In the genomic region with DNA sequence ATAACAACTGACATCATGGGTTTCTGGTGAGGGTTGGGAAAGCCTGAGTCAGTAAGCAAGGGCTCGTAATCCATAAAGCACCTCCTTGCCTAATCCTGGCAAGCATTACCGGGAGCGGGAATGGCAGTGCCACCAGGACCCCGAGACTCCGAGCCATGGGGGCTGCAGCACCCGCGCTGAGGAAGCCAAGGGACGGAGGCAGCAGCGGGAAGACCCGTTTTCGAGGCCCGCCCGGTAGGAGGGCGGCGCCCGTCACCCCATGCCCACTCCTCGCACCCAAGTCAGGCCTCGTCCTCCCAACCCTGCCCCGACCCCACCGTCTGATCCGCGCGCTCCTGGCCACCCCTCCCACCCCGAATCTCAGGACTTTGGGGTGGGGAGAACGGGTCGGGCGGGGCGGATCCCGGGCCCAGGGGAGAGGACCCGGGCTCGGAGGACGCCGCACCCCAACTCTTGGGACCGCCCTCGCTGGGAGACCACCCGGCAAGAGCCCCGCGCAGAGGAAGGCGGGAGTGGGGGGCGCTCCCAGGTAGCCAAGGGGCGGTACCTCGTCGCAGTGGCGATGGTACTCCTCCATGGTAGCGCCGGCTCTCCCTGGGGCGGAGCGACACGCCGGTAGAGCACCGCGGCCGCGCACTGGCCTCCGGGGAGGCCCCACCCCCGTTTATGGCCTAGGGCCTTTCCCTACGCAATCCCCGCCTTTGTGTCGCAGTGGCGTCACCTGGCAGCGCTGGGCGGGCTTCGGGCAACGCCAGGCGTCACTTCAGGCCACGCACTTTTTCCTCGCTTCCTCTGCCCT, we compare ENCODE assay signal across 8 cellular contexts. TPM values are rescaled to one million over a fixed set of nuclear protein-coding genes. Genes with fewer than 3 reads are reported as not detected.
DNase-seq lines count a peak whose midpoint lies in the region; ATAC-seq, FAIRE-seq and TF ChIP-seq lines count a peak whose summit lies in the region.

A gene with protein sequence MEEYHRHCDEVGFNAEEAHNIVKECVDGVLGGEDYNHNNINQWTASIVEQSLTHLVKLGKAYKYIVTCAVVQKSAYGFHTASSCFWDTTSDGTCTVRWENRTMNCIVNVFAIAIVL (minus strand): TSS at position 638 of the 799 bp plus-strand sequence. CDS start 61 bp downstream, at position 577.

- 38% methylated on average over 13 of the region's 67 CpGs; no CpG with 5 or more reads in 1 of the 2 experiments for WGBS in IMR-90 (ENCODE audit: extremely low coverage in 2 of 2, insufficient read length in 1 of 2), 2 experiments

- H2AK5ac ChIP-seq in IMR-90 (ENCODE audit: low read depth, low read length): no peak within 1 kb of the TSS

- POLR2A ChIA-PET in IMR-90 (lab: Charles Lee; ENCODE audit: unreplicated experiment): no interaction called here
- POLR2A ChIA-PET in naive thymus-derived CD8-positive, alpha-beta T cell (lab: Charles Lee): no interaction called here

- no peaks in the 10 kb centered on the region for H4K20me1 ChIP-seq in IMR-90 (ENCODE audit: insufficient read depth, low read length)

- BruUV-seq in IMR-90 (replicated peaks; lab: Mats Ljungman, UMichigan): no TSS peak

- peak within 1 kb of the TSS; percentile 72 for H3K4me3 Mint-ChIP-seq in activated T-helper 2 cell treated with anti-CD3 and anti-CD28 coated beads, Interferon-gamma antibody, Interleukin-2, Interleukin-4, amounts not matched to agents 10 μg/mL and 5 μg/mL and 100 μg/mL, durations not matched to agents 14 hours and 24 hours and 36 hours (ENCODE audit: low read depth)
- H3K4me3 Mint-ChIP-seq in naive thymus-derived CD8-positive, alpha-beta T cell: peak within 1 kb of the TSS; percentile 78 to 92 (median 88)

- H3K27ac ChIP-seq in IMR-90 (ENCODE audit: insufficient read depth, low read length): peak within 1 kb of the TSS; percentile 78

- DNase-seq in D721Med (ENCODE audit: insufficient read length, low spot score) (peak; percentile 22), IMR-90 (peak; percentile 52), RKO (ENCODE audit: low spot score) (peak; percentile 86), fibroblast of peridontal ligament (ENCODE audit: extremely low read depth) (peak; percentile 53)
- DNase-seq in activated T-helper 2 cell treated with anti-CD3 and anti-CD28 coated beads, Interferon-gamma antibody, Interleukin-2, Interleukin-4, amounts not matched to agents 10 μg/mL and 5 μg/mL and 100 μg/mL, durations not matched to agents 14 hours and 24 hours and 36 hours (ENCODE audit: low spot score): peak; percentile 74
- peak in 9 of 10 donors; percentile 64 to 91 (median 76) for DNase-seq in naive thymus-derived CD8-positive, alpha-beta T cell
- DNase-seq in stimulated activated naive CD4-positive, alpha-beta T cell treated with Interleukin-2 at 50 U/mL for 16 hours (lab: John Stamatoyannopoulos, UW): peak; percentile 77

- H2BK20ac ChIP-seq in IMR-90 (ENCODE audit: low read depth, low read length): no peak within 1 kb of the TSS

- H2BK120ac ChIP-seq in IMR-90 (ENCODE audit: low read depth, low read length): peak within 1 kb of the TSS; percentile 4

- peak; percentile 69 for TF ChIP-seq POLR2A in IMR-90 (IDR thresholded peaks at IDR 0.05; ENCODE audit: low read depth, low read length)

- no peaks in the 10 kb centered on the region for H3K36me3 ChIP-seq in IMR-90 (ENCODE audit: control insufficient read depth, insufficient read depth, low read length)

- H2AK9ac ChIP-seq in IMR-90 (replicated peaks; ENCODE audit: low read depth, low read length, poor library complexity): peak within 1 kb of the TSS; percentile 69

- no peaks in the 10 kb centered on the region for H3K27me3 ChIP-seq in IMR-90 (ENCODE audit: control insufficient read depth, insufficient read depth, low read length)

- H3K36me3 Mint-ChIP-seq in activated T-helper 2 cell treated with anti-CD3 and anti-CD28 coated beads, Interferon-gamma antibody, Interleukin-2, Interleukin-4, amounts not matched to agents 10 μg/mL and 5 μg/mL and 100 μg/mL, durations not matched to agents 14 hours and 24 hours and 36 hours (ENCODE audit: low read depth): peaks cover 13% of the 10 kb centered on the region
- peaks cover 0 to 5% (median 0%) of the 10 kb centered on the region in 3 donors for H3K36me3 Mint-ChIP-seq in naive thymus-derived CD8-positive, alpha-beta T cell

- no peaks in the 10 kb centered on the region; the same call in 1 of the 2 replicates for H3K4me1 ChIP-seq in IMR-90 (ENCODE audit: control insufficient read depth, insufficient read depth, low read length)

- H3K4ac ChIP-seq in IMR-90 (ENCODE audit: low read depth, low read length): peak within 1 kb of the TSS; percentile 82

- peak within 1 kb of the TSS; percentile 73 to 95 for H4K8ac ChIP-seq in IMR-90 (ENCODE audit: low read depth in 2 of 2, low read length in 2 of 2)

- H3K23ac ChIP-seq in IMR-90 (ENCODE audit: low read depth, low read length): peak within 1 kb of the TSS; percentile 78

- no peak for FAIRE-seq in D721Med (lab: Jason Lieb, UNC)

- peak within 1 kb of the TSS; percentile 100 for H3K4me3 ChIP-seq in IMR-90 (ENCODE audit: insufficient read depth, low read depth, low read length)

- peak within 1 kb of the TSS; percentile 89 for H3K27ac Mint-ChIP-seq in activated T-helper 2 cell treated with anti-CD3 and anti-CD28 coated beads, Interferon-gamma antibody, Interleukin-2, Interleukin-4, amounts not matched to agents 10 μg/mL and 5 μg/mL and 100 μg/mL, durations not matched to agents 14 hours and 24 hours and 36 hours
- peak within 1 kb of the TSS; percentile 86 to 99 (median 96) for H3K27ac Mint-ChIP-seq in naive thymus-derived CD8-positive, alpha-beta T cell

- peak within 1 kb of the TSS; percentile 86 for H4K5ac ChIP-seq in IMR-90 (ENCODE audit: low read depth, low read length)

- in situ Hi-C loops in IMR-90 (cut with MboI; ENCODE audit: low sequenced_read_pairs): no loop called here

- peak within 1 kb of the TSS; percentile 27; the same call in 1 of the 2 replicates for H3K56ac ChIP-seq in IMR-90 (ENCODE audit: extremely low read depth, insufficient read depth, low read length)

- H3K27me3 Mint-ChIP-seq in activated T-helper 2 cell treated with anti-CD3 and anti-CD28 coated beads, Interferon-gamma antibody, Interleukin-2, Interleukin-4, amounts not matched to agents 10 μg/mL and 5 μg/mL and 100 μg/mL, durations not matched to agents 14 hours and 24 hours and 36 hours (ENCODE audit: low read depth): no peaks in the 10 kb centered on the region
- H3K27me3 Mint-ChIP-seq in naive thymus-derived CD8-positive, alpha-beta T cell: no peaks in the 10 kb centered on the region

- peak within 1 kb of the TSS; percentile 62; the same call in 1 of the 2 replicates for H3K14ac ChIP-seq in IMR-90 (replicated peaks; ENCODE audit: low read depth, low read length)

- TF ChIP-seq CTCF in D721Med (IDR thresholded peaks at IDR 0.05; ENCODE audit: insufficient read depth, missing control alignments): no peak
- TF ChIP-seq CTCF in IMR-90 (conservative IDR thresholded peaks at IDR 0.05; ENCODE audit: low read depth, low read length): no peak

- peak within 1 kb of the TSS; percentile 89 for H3K18ac ChIP-seq in IMR-90 (ENCODE audit: low read depth, low read length)

- no peaks in the 10 kb centered on the region for H3K9me3 Mint-ChIP-seq in activated T-helper 2 cell treated with anti-CD3 and anti-CD28 coated beads, Interferon-gamma antibody, Interleukin-2, Interleukin-4, amounts not matched to agents 10 μg/mL and 5 μg/mL and 100 μg/mL, durations not matched to agents 14 hours and 24 hours and 36 hours
- peaks cover 0 to 2% (median 0%) of the 10 kb centered on the region in 9 donors for H3K9me3 Mint-ChIP-seq in naive thymus-derived CD8-positive, alpha-beta T cell

- peak within 1 kb of the TSS; percentile 91 for H2AFZ ChIP-seq in IMR-90 (replicated peaks; ENCODE audit: low read length, poor library complexity)

- H3K4me1 Mint-ChIP-seq in activated T-helper 2 cell treated with anti-CD3 and anti-CD28 coated beads, Interferon-gamma antibody, Interleukin-2, Interleukin-4, amounts not matched to agents 10 μg/mL and 5 μg/mL and 100 μg/mL, durations not matched to agents 14 hours and 24 hours and 36 hours (ENCODE audit: low read depth): peaks cover 20% of the 10 kb centered on the region
- peaks cover 6 to 24% (median 18%) of the 10 kb centered on the region in 4 donors for H3K4me1 Mint-ChIP-seq in naive thymus-derived CD8-positive, alpha-beta T cell

- H3K9me1 ChIP-seq in IMR-90 (ENCODE audit: insufficient read depth, low read length): no peaks in the 10 kb centered on the region

- TF ChIP-seq RAD21 in IMR-90 (IDR thresholded peaks at IDR 0.05; ENCODE audit: low read length): no peak

- CTCF ChIA-PET in IMR-90 (lab: Yijun Ruan, JAX): no interaction called here

- H2BK15ac ChIP-seq in IMR-90 (ENCODE audit: low read depth, low read length): peak within 1 kb of the TSS; percentile 45; the same call in 1 of the 3 replicates

- dilution Hi-C loops in IMR-90 (cut with HindIII; ENCODE audit: low sequenced_read_pairs, unreplicated experiment): no loop called here

- H3K79me1 ChIP-seq in IMR-90 (ENCODE audit: low read depth in 1 of 2, low read length in 2 of 2): peaks cover 3 to 10% of the 10 kb centered on the region in 2 experiments; a peak in 2 of 4 replicates

- peak within 1 kb of the TSS; percentile 77 for H3K9ac ChIP-seq in IMR-90 (ENCODE audit: low read depth, low read length)

- intact Hi-C loops in IMR-90 (cut with micrococcal nuclease): no loop called here
- intact Hi-C loops in activated T-helper 2 cell treated with anti-CD3 and anti-CD28 coated beads, Interferon-gamma antibody, Interleukin-2, Interleukin-4, amounts not matched to agents 10 μg/mL and 5 μg/mL and 100 μg/mL, durations not matched to agents 14 hours and 24 hours and 36 hours (cut with micrococcal nuclease): loop anchor here (1.0 kb wide), 1 partner anchor 101 kb away; no protein-coding TSS in a partner anchor

- peak within 1 kb of the TSS; percentile 76 for H2BK5ac ChIP-seq in IMR-90 (ENCODE audit: low read depth, low read length, poor library complexity, severe bottlenecking)

- H3K4me2 ChIP-seq in IMR-90 (ENCODE audit: low read depth, low read length): peak within 1 kb of the TSS; percentile 94

- H4K91ac ChIP-seq in IMR-90 (ENCODE audit: insufficient read depth, low read depth, low read length): peak within 1 kb of the TSS; percentile 87

- peak; percentile 100 for ATAC-seq in GM21515 (IDR thresholded peaks at IDR 0.05; ENCODE audit: unreplicated experiment)
- peak; percentile 99 for ATAC-seq in IMR-90 (ENCODE audit: low read depth)
- ATAC-seq in naive thymus-derived CD8-positive, alpha-beta T cell: peak; percentile 95

- no peaks in the 10 kb centered on the region for H3K9me3 ChIP-seq in IMR-90 (ENCODE audit: control insufficient read depth, insufficient read depth, low read length)

TF ChIP-seq in IMR-90, 13 proteins besides CTCF, POLR2A, EP300 and RAD21 (continues in another document):
- TF ChIP-seq CEBPB (IDR thresholded peaks at IDR 0.05; ENCODE audit: low read depth, low read length): peak; percentile 70

RNA-seq across cellular contexts. Expression of the gene that starts here (rescaled TPM):
- 18.8 and 38.3 TPM in 2 replicates for total RNA-seq in IMR-90 (2012; rRNA removed)
- polyA plus RNA-seq in IMR-90 (2012; rRNA removed): 8.9 and 15.7 TPM in 2 replicates
- 4.0 and 4.2 TPM in 2 replicates for polyA plus RNA-seq in IMR-90 (2012; cell fraction: cytosol; rRNA removed)
- 1.2 and 5.3 TPM in 2 replicates for polyA plus RNA-seq in IMR-90 (2012; cell fraction: nucleus; rRNA removed; ENCODE audit: low replicate concordance)
- total RNA-seq in activated T-helper 2 cell treated with anti-CD3 and anti-CD28 coated beads, Interferon-gamma antibody, Interleukin-2, Interleukin-4, amounts not matched to agents 10 μg/mL and 5 μg/mL and 100 μg/mL, durations not matched to agents 14 hours and 24 hours and 36 hours: 17.6 and 19.9 TPM in 2 replicates
- 10 to 100 TPM; 40.0 to 42.2 TPM for total RNA-seq in naive thymus-derived CD8-positive, alpha-beta T cell
- polyA plus RNA-seq in naive thymus-derived CD8-positive, alpha-beta T cell: 10 to 100 TPM; 26.8 to 39.6 (median 33.8) TPM

Comparison
In these comparisons a context has a peak if more than half of its experiments do, and no peak if none do; other contexts are left out.
1. Peak in every context shown above with its lines: DNase-seq, ATAC-seq, H3K4me3 ChIP-seq and H3K27ac ChIP-seq.
2. DNase-seq: peak in every context shown above with its lines; median percentile 86 in RKO; 77 in stimulated activated naive CD4-positive, alpha-beta T cell treated with Interleukin-2 at 50 U/mL for 16 hours; 76 in naive thymus-derived CD8-positive, alpha-beta T cell; 74 in activated T-helper 2 cell treated with anti-CD3 and anti-CD28 coated beads, Interferon-gamma antibody, Interleukin-2, Interleukin-4, amounts not matched to agents 10 μg/mL and 5 μg/mL and 100 μg/mL, durations not matched to agents 14 hours and 24 hours and 36 hours; 53 in fibroblast of peridontal ligament; 52 in IMR-90; 22 in D721Med.